In the genomic region with DNA sequence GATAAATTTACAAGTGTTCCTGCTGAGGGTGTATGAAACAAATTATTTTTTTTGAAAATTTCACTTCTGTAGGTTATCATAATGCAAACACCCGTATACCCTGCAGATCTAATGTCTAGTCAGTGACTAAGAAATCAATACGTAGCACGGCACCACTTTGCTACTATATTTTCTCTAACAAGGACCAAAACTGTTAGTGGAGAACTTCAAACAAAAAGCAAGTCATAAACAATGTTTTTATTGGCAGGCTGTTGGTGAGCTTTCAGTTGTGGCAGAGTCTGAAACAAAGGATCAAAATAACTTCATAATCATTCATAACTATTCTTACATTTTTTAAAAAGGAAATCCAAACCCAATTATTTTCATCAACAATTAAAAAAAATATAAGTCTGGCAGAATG, we compare ENCODE assay signal across 20 cellular contexts. TPM values are rescaled to one million over a fixed set of nuclear protein-coding genes. Genes with fewer than 3 reads are reported as not detected.
A peak's percentile ranks its signal among the peaks of the same experiment; 100 is the strongest.
DNase-seq lines count a peak whose midpoint lies in the region; FAIRE-seq and TF ChIP-seq lines count a peak whose summit lies in the region.
"Had no signal": no experiment of that assay in that cellular context is flagged by ENCODE, and none has a peak within 500 bp of the region (broad histone marks: within the 10 kb centered on the region; RNA-seq: fewer than 3 reads in every experiment).

No MANE protein-coding gene starts in this region.

- H3K9me2 ChIP-seq in Loucy (replicated peaks; ENCODE audit: low read depth, low read length) = no peaks in the 10 kb centered on the region

- no peaks in the 10 kb centered on the region for H3K9me3 ChIP-seq in Loucy (ENCODE audit: insufficient read depth, low read depth, low read length)
- H3K9me3 ChIP-seq: HAP-1 had no signal

- no peaks in the 10 kb centered on the region for H3K27me3 ChIP-seq in Loucy (ENCODE audit: insufficient read depth, low read length, poor library complexity, severe bottlenecking)

- peaks cover 37% of the 10 kb centered on the region for H3K4me1 ChIP-seq in Loucy (ENCODE audit: insufficient read depth, low read length, poor library complexity, severe bottlenecking)

- peak overlapping the region; percentile 22 for H3K4me2 ChIP-seq in Loucy (ENCODE audit: low read depth, low read length, poor library complexity, severe bottlenecking)

- H3K79me2 ChIP-seq in Loucy (ENCODE audit: insufficient read depth, low read length) = peaks cover 83% of the 10 kb centered on the region

- peak; percentile 17 for DNase-seq in choroid plexus epithelial cell (ENCODE audit: low read depth)
- peak; percentile 26 for DNase-seq in fibroblast of the aortic adventitia (ENCODE audit: low read depth)
- DNase-seq in GM12891 (ENCODE audit: insufficient read length, low spot score) = no peak
- no peak for DNase-seq in OCI-M1 (lab: John Stamatoyannopoulos, UW)
- no peak for DNase-seq in kidney tubule cell (ENCODE audit: low spot score)
- DNase-seq: 8988T; ACHN; C1 segment of cervical spinal cord; CD8-positive, alpha-beta T cell; COR-L47; DMS79 treated with DMSO at 0.1 percent for 48 hours; EL; IMR-90 had no signal

- peaks cover 75% of the 10 kb centered on the region for H4K20me1 ChIP-seq in Loucy (ENCODE audit: insufficient read depth, low read length, poor library complexity, severe bottlenecking)

- H3K36me3 ChIP-seq in Loucy (ENCODE audit: insufficient read depth, low read length) = peaks cover 12% of the 10 kb centered on the region; the same call in 1 of the 2 replicates
- H3K36me3 ChIP-seq: HAP-1 had no signal

- TF ChIP-seq POLR2A in GM12891 (IDR thresholded peaks at IDR 0.05; ENCODE audit: low read depth, low read length) = no peak

- no peak for TF ChIP-seq CTCF in Loucy (conservative IDR thresholded peaks at IDR 0.05; ENCODE audit: low read length)
- TF ChIP-seq CTCF in choroid plexus epithelial cell (conservative IDR thresholded peaks at IDR 0.05; ENCODE audit: low read depth, low read length) = no peak
- TF ChIP-seq CTCF in fibroblast of the aortic adventitia (IDR thresholded peaks at IDR 0.05; ENCODE audit: insufficient read depth, low read length) = no peak

- H3K4me3 ChIP-seq in Loucy (ENCODE audit: low read length, poor library complexity, severe bottlenecking) (no peak overlapping the region), choroid plexus epithelial cell (ENCODE audit: low read depth, low read length) (no peak overlapping the region), fibroblast of the aortic adventitia (ENCODE audit: low read depth, low read length) (no peak overlapping the region)
- H3K4me3 ChIP-seq: HAP-1 had no signal

- no peak overlapping the region for H2AFZ ChIP-seq in Loucy (ENCODE audit: low read length)

- no peak overlapping the region for H3K9ac ChIP-seq in Loucy (ENCODE audit: low read depth, low read length, poor library complexity, severe bottlenecking)

- peak; percentile 19 for FAIRE-seq in A204.1 (lab: Jason Lieb, UNC)
- no peak for FAIRE-seq in GM12891 (lab: Jason Lieb, UNC)
- FAIRE-seq: D721Med, G401.6, GM12892, H1 had no signal

- no peaks in the 10 kb centered on the region for H3F3A ChIP-seq in Loucy (ENCODE audit: low read depth)

TF ChIP-seq in GM12891, 5 proteins besides CTCF, POLR2A, EP300 and RAD21:
- TF ChIP-seq SPI1 (IDR thresholded peaks at IDR 0.05; ENCODE audit: low read depth, low read length) (no peak), POU2F2 (IDR thresholded peaks at IDR 0.05; ENCODE audit: low read depth, low read length) (no peak), POLR2AphosphoS5 (IDR thresholded peaks at IDR 0.05; ENCODE audit: low read depth, low read length) (no peak), TAF1 (IDR thresholded peaks at IDR 0.05; ENCODE audit: low read depth, low read length) (no peak), PAX5 (IDR thresholded peaks at IDR 0.05; ENCODE audit: insufficient read depth, low read length, severe bottlenecking) (no peak)
TF ChIP-seq in GM12891: peak in this region for 0.

RNA-seq across cellular contexts. Expression of a gene that starts 11.8 kb away (rescaled TPM):
- 37.6 and 119 TPM in 2 replicates for total RNA-seq in fibroblast of the aortic adventitia (ENCODE audit: low replicate concordance)
- polyA plus RNA-seq in GM12891 (2012; ENCODE audit: low read depth, missing spikeins) = 196 TPM

Comparison
In these comparisons a context has a peak if more than half of its experiments do, and no peak if none do; other contexts are left out.
1. DNase-seq: peak in choroid plexus epithelial cell (single experiment) and fibroblast of the aortic adventitia (single experiment); none in GM12891 (single experiment), OCI-M1 (single experiment) and kidney tubule cell (single experiment).